Comparison of ENCODE assay signal across 1 cellular context in genomic region chr4:61204353-61204752, GRCh38.
TF ChIP-seq lines count a peak whose summit lies in the region.

No MANE protein-coding gene starts in this region.

TF ChIP-seq in HEK293, 187 proteins besides CTCF, POLR2A, EP300 and RAD21 (continued from another document):
- no peak for TF ChIP-seq ZNF518A (tag by site-specific recombination; conservative IDR thresholded peaks at IDR 0.05; ENCODE audit: low read depth)
TF ChIP-seq in HEK293: peak in this region for 5.
